Comparison of ENCODE assay signal across 14 cellular contexts in the genomic region with DNA sequence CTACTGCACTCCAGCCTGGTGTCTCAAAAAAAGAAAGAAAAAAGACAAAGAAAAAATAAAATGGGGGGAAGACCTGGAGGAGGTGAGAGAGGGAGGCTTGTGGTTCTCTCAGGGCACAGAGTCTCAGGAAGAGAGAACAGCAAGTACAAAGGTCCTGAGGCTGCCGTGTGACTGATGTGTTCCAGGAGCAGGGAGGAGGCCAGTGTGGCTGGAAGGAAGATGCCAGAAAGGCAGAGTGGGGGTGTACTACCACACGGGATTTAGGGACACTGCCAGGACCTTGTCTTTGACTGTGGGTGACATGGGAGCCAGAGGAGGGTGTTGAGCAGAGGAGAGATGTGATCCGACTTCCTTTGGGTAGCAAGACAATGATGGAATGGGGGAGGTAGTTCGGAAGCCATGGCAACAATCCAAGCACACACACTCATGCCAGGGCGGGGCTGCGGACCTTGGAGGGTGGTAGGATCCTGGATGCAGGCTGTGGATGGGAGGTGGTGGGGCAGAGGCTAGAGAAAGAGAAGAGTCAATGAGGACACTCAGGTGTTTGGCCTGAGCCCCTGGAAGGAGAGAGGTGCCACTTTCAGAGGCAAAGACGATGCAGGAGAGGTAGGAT.
DNase-seq lines count a peak whose midpoint lies in the region; TF ChIP-seq lines count a peak whose summit lies in the region.
"Had no signal": no experiment of that assay in that cellular context is flagged by ENCODE, and none has a peak within 500 bp of the region (broad histone marks: within the 10 kb centered on the region; RNA-seq: fewer than 3 reads in every experiment).

No MANE protein-coding gene starts in this region.

- no peak overlapping the region for H3K4me3 ChIP-seq in GM23248
- H3K4me3 ChIP-seq in PC-9 = no peak overlapping the region
- H3K4me3 ChIP-seq in epithelial cell of esophagus (ENCODE audit: low read length) = no peak overlapping the region
- H3K4me3 ChIP-seq in MM.1S (ENCODE audit: low read length) = no peak overlapping the region
- no peak overlapping the region for H3K4me3 ChIP-seq in hepatocyte
- H3K4me3 ChIP-seq: testis had no signal

- H3K79me2 ChIP-seq in GM23248 (ENCODE audit: insufficient read depth) = no peaks in the 10 kb centered on the region
- H3K79me2 ChIP-seq in PC-9 (ENCODE audit: low read depth) = no peaks in the 10 kb centered on the region
- H3K79me2 ChIP-seq in MM.1S (ENCODE audit: low read length) = no peaks in the 10 kb centered on the region
- H3K79me2 ChIP-seq in hepatocyte = no peaks in the 10 kb centered on the region

- H2AFZ ChIP-seq in GM23248 = no peak overlapping the region
- no peak overlapping the region for H2AFZ ChIP-seq in PC-9
- H2AFZ ChIP-seq in MM.1S (ENCODE audit: low read length) = no peak overlapping the region
- H2AFZ ChIP-seq in hepatocyte = no peak overlapping the region

- H3K4me2 ChIP-seq in GM23248 (ENCODE audit: unreplicated experiment) (no peak overlapping the region), PC-9 (0 out of 2 replicates have a peak overlapping the region, but pooled peaks have one; percentile 2), MM.1S (ENCODE audit: low read depth, low read length) (no peak overlapping the region), hepatocyte (no peak overlapping the region)

- TF ChIP-seq CTCF in PC-9 (conservative IDR thresholded peaks at IDR 0.05) (no peak), epithelial cell of esophagus (IDR thresholded peaks at IDR 0.05; ENCODE audit: insufficient read depth, low read depth, low read length, missing control alignments) (no peak), MM.1S (IDR thresholded peaks at IDR 0.05; ENCODE audit: low read length) (no peak), hepatocyte (IDR thresholded peaks at IDR 0.05; ENCODE audit: poor library complexity) (no peak)

- in situ Hi-C loops in GM23248 (cut with MboI) = no loop called here

- H3F3A ChIP-seq in GM23248 (ENCODE audit: insufficient read depth) (no peaks in the 10 kb centered on the region), PC-9 (ENCODE audit: insufficient read depth, low read depth) (peaks cover 43% of the 10 kb centered on the region), MM.1S (ENCODE audit: insufficient read depth, low read length) (no peaks in the 10 kb centered on the region)

- peaks cover 6% of the 10 kb centered on the region for H3K4me1 ChIP-seq in GM23248 (ENCODE audit: insufficient read depth)
- peaks cover 70% of the 10 kb centered on the region for H3K4me1 ChIP-seq in PC-9 (replicated peaks; ENCODE audit: insufficient read depth)
- H3K4me1 ChIP-seq in MM.1S (ENCODE audit: low read length) = no peaks in the 10 kb centered on the region
- peaks cover 15% of the 10 kb centered on the region for H3K4me1 ChIP-seq in hepatocyte (ENCODE audit: insufficient read depth)

- H3K27ac ChIP-seq in GM23248 = no peak overlapping the region
- no peak overlapping the region for H3K27ac ChIP-seq in PC-9
- no peak overlapping the region for H3K27ac ChIP-seq in MM.1S (ENCODE audit: low read length)
- no peak overlapping the region for H3K27ac ChIP-seq in hepatocyte
- H3K27ac ChIP-seq: epithelial cell of prostate, testis had no signal

- H3K9me3 ChIP-seq in GM23248 (ENCODE audit: low read depth) (no peaks in the 10 kb centered on the region), PC-9 (ENCODE audit: insufficient read depth, low read depth) (no peaks in the 10 kb centered on the region), MM.1S (replicated peaks; ENCODE audit: insufficient read depth, low read length) (no peaks in the 10 kb centered on the region), hepatocyte (ENCODE audit: low read depth) (no peaks in the 10 kb centered on the region)
- H3K9me3 ChIP-seq: testis had no signal

- no peak overlapping the region for H3K9ac ChIP-seq in GM23248
- H3K9ac ChIP-seq in MM.1S (ENCODE audit: low read length) = no peak overlapping the region

- CTCF ChIA-PET in PC-9 (lab: Charles Lee) = no interaction called here

- DNase-seq in COR-L47 (lab: John Stamatoyannopoulos, UW) (peak; percentile 25), GM23248 (peak; percentile 49), PC-9 (peak; percentile 43 to 61), epithelial cell of esophagus (ENCODE audit: low read depth) (peak; percentile 44), MM.1S (no peak), hepatocyte (ENCODE audit: low spot score) (no peak), HuH-7 (ENCODE audit: low spot score) (no peak)
- no peak for DNase-seq in stimulated activated CD4-positive, alpha-beta T cell treated with anti-CD3 and anti-CD28 coated beads, Interleukin-4, amount 100 ng/mL, for 24 hours
- DNase-seq: activated CD4-positive, alpha-beta T cell treated with anti-CD3 and anti-CD28 coated beads, Interleukin-2, amount 50 U/mL, for 48 hours; amniotic stem cell; glutamatergic neuron; immature natural killer cell; testis had no signal

- POLR2A ChIA-PET in PC-9 (lab: Charles Lee; ENCODE audit: unreplicated experiment) = no interaction called here

- intact Hi-C loops in PC-9 (cut with micrococcal nuclease; ENCODE audit: unreplicated experiment) = loop anchor here (5.0 kb wide), 2 partner anchors 41 to 89 kb away; no protein-coding TSS in a partner anchor

- 31 to 33% methylated on average over 7 of the region's 7 CpGs for WGBS in GM23248 (ENCODE audit: low coverage in 1 of 2, low lambda C conversion rate in 2 of 2, missing lambda C conversion rate in 2 of 2), 2 experiments
- WGBS in hepatocyte (ENCODE audit: low lambda C conversion rate, missing lambda C conversion rate) = 85% methylated on average over 7 of the region's 7 CpGs

- H3K27me3 ChIP-seq in GM23248 (replicated peaks; ENCODE audit: insufficient read depth) (no peaks in the 10 kb centered on the region), PC-9 (ENCODE audit: insufficient read depth, low read depth) (no peaks in the 10 kb centered on the region), MM.1S (replicated peaks; ENCODE audit: insufficient read depth, low read length) (peaks cover 55% of the 10 kb centered on the region), hepatocyte (no peaks in the 10 kb centered on the region)
- H3K27me3 ChIP-seq: testis had no signal

- no peaks in the 10 kb centered on the region for H3K36me3 ChIP-seq in GM23248 (ENCODE audit: low read depth)
- H3K36me3 ChIP-seq in PC-9 (ENCODE audit: low read depth) = no peaks in the 10 kb centered on the region
- H3K36me3 ChIP-seq in MM.1S (replicated peaks; ENCODE audit: insufficient read depth, low read length) = no peaks in the 10 kb centered on the region
- no peaks in the 10 kb centered on the region for H3K36me3 ChIP-seq in hepatocyte (replicated peaks; ENCODE audit: insufficient read depth, low read depth)

- no TSS peak for BruUV-seq in PC-9 (replicated peaks; lab: Mats Ljungman, UMichigan)

- no peaks in the 10 kb centered on the region for H4K20me1 ChIP-seq in GM23248 (ENCODE audit: insufficient read depth)
- no peaks in the 10 kb centered on the region for H4K20me1 ChIP-seq in PC-9 (ENCODE audit: insufficient read depth)
- H4K20me1 ChIP-seq in MM.1S (ENCODE audit: insufficient read depth, low read length) = no peaks in the 10 kb centered on the region
- H4K20me1 ChIP-seq in hepatocyte (ENCODE audit: insufficient read depth, poor library complexity, severe bottlenecking) = no peaks in the 10 kb centered on the region

- H3K9me2 ChIP-seq in GM23248 (ENCODE audit: insufficient read depth) (no peaks in the 10 kb centered on the region), PC-9 (ENCODE audit: insufficient read depth) (no peaks in the 10 kb centered on the region), MM.1S (replicated peaks; ENCODE audit: insufficient read depth, low read length) (no peaks in the 10 kb centered on the region), hepatocyte (replicated peaks; ENCODE audit: insufficient read depth) (no peaks in the 10 kb centered on the region)

Comparison
In these comparisons a context has a peak if more than half of its experiments do, and no peak if none do; other contexts are left out.
1. DNase-seq: peak in COR-L47 (single experiment), GM23248 (single experiment), PC-9 (2 of 2) and epithelial cell of esophagus (single experiment); none in MM.1S (single experiment), hepatocyte (single experiment), stimulated activated CD4-positive, alpha-beta T cell treated with anti-CD3 and anti-CD28 coated beads, Interleukin-4, amount 100 ng/mL, for 24 hours (single experiment) and HuH-7 (single experiment).